ENCODE assay signal across 17 cellular contexts in the genomic region with DNA sequence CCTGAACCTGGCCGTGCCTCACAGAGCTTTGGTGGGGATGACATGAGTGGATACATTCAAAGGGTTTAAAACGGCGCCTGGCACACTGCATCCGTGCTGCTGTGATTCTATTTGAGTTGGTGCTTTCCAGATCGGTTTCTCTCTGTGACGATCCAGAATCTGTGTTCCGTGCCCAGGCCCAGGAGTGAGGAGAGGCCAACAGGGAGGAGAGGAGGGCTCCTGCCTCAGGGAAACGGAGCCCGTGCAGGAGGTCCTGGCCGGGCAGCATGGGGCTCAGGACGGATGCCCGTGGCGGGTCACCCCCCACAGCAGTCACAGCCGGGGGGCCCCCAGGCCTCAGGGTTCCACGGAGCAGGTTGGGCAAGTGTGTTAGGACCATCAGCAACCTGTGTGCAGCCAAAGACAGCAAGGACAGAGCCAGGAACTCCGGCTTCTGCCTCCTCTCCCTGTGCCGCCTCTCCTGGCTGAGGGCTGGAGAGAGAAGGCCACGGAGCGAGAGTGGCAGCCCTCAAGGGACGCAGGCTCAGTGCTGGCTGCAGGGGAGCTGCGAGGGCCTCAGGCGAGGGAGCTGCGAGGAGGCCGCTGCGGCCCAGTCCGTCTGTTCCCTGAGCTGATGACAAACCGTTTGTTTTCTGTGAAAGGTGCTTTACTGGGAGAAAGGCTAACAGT.
DNase-seq lines count a peak whose midpoint lies in the region; TF ChIP-seq lines count a peak whose summit lies in the region.
"Had no signal": no experiment of that assay in that cellular context is flagged by ENCODE, and none has a peak within 500 bp of the region (broad histone marks: within the 10 kb centered on the region; RNA-seq: fewer than 3 reads in every experiment).

No MANE protein-coding gene starts in this region.

- no peaks in the 10 kb centered on the region for H3K36me3 ChIP-seq in endodermal cell (ENCODE audit: control insufficient read depth, insufficient read depth, low read length)
- H3K36me3 ChIP-seq in neural progenitor cell: no peaks in the 10 kb centered on the region
- H3K36me3 ChIP-seq in CD8-positive, alpha-beta memory T cell (ENCODE audit: insufficient read depth, low read length): no peaks in the 10 kb centered on the region
- H3K36me3 ChIP-seq in OCI-LY7 (ENCODE audit: insufficient read depth, low read length): no peaks in the 10 kb centered on the region
- H3K36me3 ChIP-seq: tibial artery had no signal

- CTCF ChIA-PET in CD8-positive, alpha-beta memory T cell (lab: Charles Lee): no interaction called here
- CTCF ChIA-PET in OCI-LY7 (lab: Charles Lee; ENCODE audit: unreplicated experiment): interaction anchor here (1.1 kb wide), 1 partner anchor 14 kb away, joined by 3 read pairs; no protein-coding TSS in a partner anchor

- H3K9ac ChIP-seq in endodermal cell (ENCODE audit: extremely low read depth, low read length, poor library complexity, severe bottlenecking) (no peak overlapping the region), neural progenitor cell (no peak overlapping the region)

- H3K27ac Mint-ChIP-seq in endodermal cell: no peak overlapping the region
- peak overlapping the region; percentile 74 for H3K27ac Mint-ChIP-seq in neural progenitor cell
- peak overlapping the region in 1 of 8 donors; percentile 55 for H3K27ac Mint-ChIP-seq in CD8-positive, alpha-beta memory T cell
- H3K27ac Mint-ChIP-seq: activated naive CD8-positive, alpha-beta T cell treated with anti-CD3 and anti-CD28 coated beads, Interleukin-2, amount 10 ng/mL, durations not matched to agents 7 days and 5 days; naive B cell had no signal

- peaks cover 4% of the 10 kb centered on the region for H3K4me1 ChIP-seq in endodermal cell (ENCODE audit: control insufficient read depth, insufficient read depth, low read length)
- peaks cover 8% of the 10 kb centered on the region for H3K4me1 ChIP-seq in neural progenitor cell
- H3K4me1 ChIP-seq in CD8-positive, alpha-beta memory T cell (ENCODE audit: insufficient read depth, low read length): no peaks in the 10 kb centered on the region
- peaks cover 23% of the 10 kb centered on the region for H3K4me1 ChIP-seq in OCI-LY7 (ENCODE audit: insufficient read depth, low read length, poor library complexity, severe bottlenecking)

- BruUV-seq in OCI-LY7 (replicated peaks; lab: Mats Ljungman, UMichigan): no TSS peak

- H3K9me3 ChIP-seq in endodermal cell (ENCODE audit: control insufficient read depth, low read length) (no peaks in the 10 kb centered on the region), neural progenitor cell (ENCODE audit: low read depth) (no peaks in the 10 kb centered on the region), OCI-LY7 (ENCODE audit: low read length) (no peaks in the 10 kb centered on the region)
- H3K9me3 ChIP-seq in CD8-positive, alpha-beta memory T cell (ENCODE audit: low read length): no peaks in the 10 kb centered on the region
- H3K9me3 ChIP-seq: tibial artery had no signal

- H3K4me1 Mint-ChIP-seq in endodermal cell (peaks cover 4% of the 10 kb centered on the region), neural progenitor cell (peaks cover 18% of the 10 kb centered on the region)
- no peaks in the 10 kb centered on the region for H3K4me1 Mint-ChIP-seq in CD8-positive, alpha-beta memory T cell
- H3K4me1 Mint-ChIP-seq: activated naive CD8-positive, alpha-beta T cell treated with anti-CD3 and anti-CD28 coated beads, Interleukin-2, amount 10 ng/mL, durations not matched to agents 7 days and 5 days had no signal

- H3K4me2 ChIP-seq in neural progenitor cell: no peak overlapping the region
- no peak overlapping the region for H3K4me2 ChIP-seq in OCI-LY7 (ENCODE audit: low read length)

- POLR2A ChIA-PET in CD8-positive, alpha-beta memory T cell (lab: Charles Lee): no interaction called here
- POLR2A ChIA-PET in OCI-LY7 (lab: Charles Lee): no interaction called here

- H3K4me3 Mint-ChIP-seq in endodermal cell (no peak overlapping the region), neural progenitor cell (no peak overlapping the region)
- H3K4me3 Mint-ChIP-seq in CD8-positive, alpha-beta memory T cell: no peak overlapping the region
- H3K4me3 Mint-ChIP-seq: activated naive CD8-positive, alpha-beta T cell treated with anti-CD3 and anti-CD28 coated beads, Interleukin-2, amount 10 ng/mL, durations not matched to agents 7 days and 5 days; naive B cell had no signal

- no peaks in the 10 kb centered on the region for H3F3A ChIP-seq in neural progenitor cell (ENCODE audit: low read depth)

- H3K9me2 ChIP-seq in OCI-LY7 (ENCODE audit: insufficient read depth, low read length): no peaks in the 10 kb centered on the region

- no peaks in the 10 kb centered on the region for H3K36me3 Mint-ChIP-seq in endodermal cell (ENCODE audit: low read depth)
- no peaks in the 10 kb centered on the region for H3K36me3 Mint-ChIP-seq in neural progenitor cell
- H3K36me3 Mint-ChIP-seq in CD8-positive, alpha-beta memory T cell: no peaks in the 10 kb centered on the region
- H3K36me3 Mint-ChIP-seq: activated naive CD8-positive, alpha-beta T cell treated with anti-CD3 and anti-CD28 coated beads, Interleukin-2, amount 10 ng/mL, durations not matched to agents 7 days and 5 days; naive B cell had no signal

- H3K27me3 Mint-ChIP-seq in endodermal cell (ENCODE audit: insufficient read depth): no peaks in the 10 kb centered on the region
- H3K27me3 Mint-ChIP-seq in neural progenitor cell (ENCODE audit: insufficient read depth, low read depth): peaks cover 10% of the 10 kb centered on the region
- no peaks in the 10 kb centered on the region for H3K27me3 Mint-ChIP-seq in CD8-positive, alpha-beta memory T cell
- H3K27me3 Mint-ChIP-seq: activated naive CD8-positive, alpha-beta T cell treated with anti-CD3 and anti-CD28 coated beads, Interleukin-2, amount 10 ng/mL, durations not matched to agents 7 days and 5 days had no signal

- intact Hi-C loops in OCI-LY7 (cut with micrococcal nuclease; ENCODE audit: unreplicated experiment): no loop called here

- H3K79me2 ChIP-seq in neural progenitor cell (ENCODE audit: low read depth) (no peaks in the 10 kb centered on the region), OCI-LY7 (ENCODE audit: insufficient read depth, low read depth, low read length) (no peaks in the 10 kb centered on the region)

- no peaks in the 10 kb centered on the region for H3K9me3 Mint-ChIP-seq in endodermal cell
- H3K9me3 Mint-ChIP-seq in neural progenitor cell: no peaks in the 10 kb centered on the region
- H3K9me3 Mint-ChIP-seq in CD8-positive, alpha-beta memory T cell: no peaks in the 10 kb centered on the region
- H3K9me3 Mint-ChIP-seq: activated naive CD8-positive, alpha-beta T cell treated with anti-CD3 and anti-CD28 coated beads, Interleukin-2, amount 10 ng/mL, durations not matched to agents 7 days and 5 days; naive B cell had no signal

- DNase-seq in DMS153 treated with DMSO at 0.1 percent for 48 hours (lab: John Stamatoyannopoulos, UW; ENCODE audit: unreplicated experiment) (peak; percentile 89), DMS153 (lab: John Stamatoyannopoulos, UW) (no peak), COLO668 (lab: John Stamatoyannopoulos, UW; ENCODE audit: unreplicated experiment) (peak; percentile 40), endodermal cell (peak; percentile 38), neural progenitor cell (ENCODE audit: low spot score) (peak; percentile 16), OCI-LY7 (ENCODE audit: low spot score) (no peak), NOMO-1 (lab: John Stamatoyannopoulos, UW; ENCODE audit: unreplicated experiment in 2 of 2) (no peak)
- DNase-seq in CD8-positive, alpha-beta memory T cell: no peak
- DNase-seq: activated CD4-positive, CD25-positive, alpha-beta regulatory T cell; activated naive CD8-positive, alpha-beta T cell treated with anti-CD3 and anti-CD28 coated beads, Interleukin-2, amount 10 ng/mL, durations not matched to agents 7 days and 5 days; EL; naive B cell; NCI-H2107; T-helper 1 cell had no signal

- TF ChIP-seq CTCF in endodermal cell (conservative IDR thresholded peaks at IDR 0.05) (no peak), neural progenitor cell (IDR thresholded peaks at IDR 0.05) (no peak), OCI-LY7 (conservative IDR thresholded peaks at IDR 0.05; ENCODE audit: low read length) (no peak)

- H3K27me3 ChIP-seq in endodermal cell (ENCODE audit: control insufficient read depth, insufficient read depth, low read length, poor library complexity, severe bottlenecking) (no peaks in the 10 kb centered on the region), neural progenitor cell (no peaks in the 10 kb centered on the region)
- H3K27me3 ChIP-seq in CD8-positive, alpha-beta memory T cell (ENCODE audit: insufficient read depth, low read length, poor library complexity, severe bottlenecking): no peaks in the 10 kb centered on the region
- H3K27me3 ChIP-seq: tibial artery had no signal

- 90 to 96% methylated on average over 16 to 27 of the region's 27 CpGs for WGBS in endodermal cell (ENCODE audit: insufficient coverage in 1 of 2, insufficient read length in 1 of 2), 2 experiments

- H4K20me1 ChIP-seq in neural progenitor cell (ENCODE audit: low read depth) (no peaks in the 10 kb centered on the region), OCI-LY7 (ENCODE audit: insufficient read depth, low read length) (no peaks in the 10 kb centered on the region)

- H3K27ac ChIP-seq in endodermal cell (ENCODE audit: low read depth, low read length) (no peak overlapping the region), neural progenitor cell (no peak overlapping the region), OCI-LY7 (ENCODE audit: low read depth, low read length, poor library complexity, severe bottlenecking) (no peak overlapping the region)
- H3K27ac ChIP-seq in CD8-positive, alpha-beta memory T cell (ENCODE audit: low read depth, low read length): no peak overlapping the region
- H3K27ac ChIP-seq: 22Rv1, C4-2B, tibial artery had no signal

- H3K4me3 ChIP-seq in endodermal cell (ENCODE audit: low read length) (no peak overlapping the region), neural progenitor cell (no peak overlapping the region), OCI-LY7 (ENCODE audit: low read depth, low read length, poor library complexity, severe bottlenecking) (no peak overlapping the region)
- no peak overlapping the region for H3K4me3 ChIP-seq in CD8-positive, alpha-beta memory T cell (ENCODE audit: low read length)
- H3K4me3 ChIP-seq: tibial artery had no signal

- H2AFZ ChIP-seq in neural progenitor cell (replicated peaks) (no peak overlapping the region), OCI-LY7 (ENCODE audit: low read length) (no peak overlapping the region)

Comparison
In these comparisons a context has a peak if more than half of its experiments do, and no peak if none do; other contexts are left out.
1. DNase-seq: peak in DMS153 treated with DMSO at 0.1 percent for 48 hours (single experiment), COLO668 (single experiment), endodermal cell (single experiment) and neural progenitor cell (single experiment); none in DMS153 (single experiment), CD8-positive, alpha-beta memory T cell (0 of 5), OCI-LY7 (single experiment) and NOMO-1 (0 of 2).